15 cellular contexts compared by ENCODE assay signal in the genomic region with DNA sequence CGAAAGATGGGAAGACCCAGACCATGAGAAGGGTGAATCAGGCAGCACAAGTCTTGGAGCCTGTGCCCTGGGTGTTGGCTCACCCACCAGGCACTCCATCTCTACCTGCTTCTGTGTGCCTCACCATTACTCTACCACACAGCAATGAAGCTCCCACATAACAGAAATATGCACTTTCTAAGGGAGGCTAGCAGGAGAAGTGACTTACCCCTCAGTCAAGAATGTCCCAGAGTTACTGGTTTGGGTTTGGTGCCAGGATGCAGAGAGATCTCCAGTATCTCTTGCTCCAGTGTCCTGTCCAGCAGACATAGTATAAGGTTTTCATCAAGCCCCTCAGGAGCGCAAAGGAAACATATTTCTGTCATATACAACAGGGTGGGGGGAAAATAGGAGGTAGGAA. TPM values are rescaled to one million over a fixed set of nuclear protein-coding genes. Genes with fewer than 3 reads are reported as not detected.
"Had no signal": no experiment of that assay in that cellular context is flagged by ENCODE, and none has a peak within 500 bp of the region (broad histone marks: within the 10 kb centered on the region; RNA-seq: fewer than 3 reads in every experiment).

No MANE protein-coding gene starts in this region.

- H3K4me3 Mint-ChIP-seq: activated CD4-positive, alpha-beta memory T cell treated with anti-CD3 and anti-CD28 coated beads for 36 hours; activated CD8-positive, alpha-beta memory T cell treated with anti-CD3 and anti-CD28 coated beads, Interleukin-2, amount 10 ng/mL, durations not matched to agents 7 days and 5 days had no signal

- H3K9me3 ChIP-seq: tibial nerve had no signal

- DNase-seq: activated CD4-positive, alpha-beta memory T cell treated with anti-CD3 and anti-CD28 coated beads for 36 hours; activated CD8-positive, alpha-beta memory T cell treated with anti-CD3 and anti-CD28 coated beads, Interleukin-2, amount 10 ng/mL, durations not matched to agents 7 days and 5 days; activated naive CD4-positive, alpha-beta T cell treated with Interleukin-2 at 50 U/mL for 16 hours; anterior cingulate cortex; cerebellar nuclear complex; dermis blood vessel endothelial cell; effector memory CD4-positive, alpha-beta T cell; mammary epithelial cell; occipital lobe; stimulated activated naive CD8-positive, alpha-beta T cell treated with anti-CD3 and anti-CD28 coated beads, Interleukin-15, Interleukin-2, amounts not matched to agents 100 U/mL and 50 U/mL, for 24 hours; substantia nigra; SW 1271; T-helper 2 cell had no signal

- H3K4me3 ChIP-seq: tibial nerve had no signal

- H3K27me3 Mint-ChIP-seq: activated CD4-positive, alpha-beta memory T cell treated with anti-CD3 and anti-CD28 coated beads for 36 hours; activated CD8-positive, alpha-beta memory T cell treated with anti-CD3 and anti-CD28 coated beads, Interleukin-2, amount 10 ng/mL, durations not matched to agents 7 days and 5 days had no signal

- H3K36me3 Mint-ChIP-seq: activated CD4-positive, alpha-beta memory T cell treated with anti-CD3 and anti-CD28 coated beads for 36 hours; activated CD8-positive, alpha-beta memory T cell treated with anti-CD3 and anti-CD28 coated beads, Interleukin-2, amount 10 ng/mL, durations not matched to agents 7 days and 5 days had no signal

- H3K27ac Mint-ChIP-seq: activated CD4-positive, alpha-beta memory T cell treated with anti-CD3 and anti-CD28 coated beads for 36 hours; activated CD8-positive, alpha-beta memory T cell treated with anti-CD3 and anti-CD28 coated beads, Interleukin-2, amount 10 ng/mL, durations not matched to agents 7 days and 5 days; progenitor cell of endocrine pancreas had no signal

- H3K9me3 Mint-ChIP-seq: activated CD4-positive, alpha-beta memory T cell treated with anti-CD3 and anti-CD28 coated beads for 36 hours had no signal

- H3K36me3 ChIP-seq: tibial nerve had no signal

- H3K27ac ChIP-seq: tibial nerve had no signal

- ATAC-seq: activated CD8-positive, alpha-beta memory T cell treated with anti-CD3 and anti-CD28 coated beads, Interleukin-2, amount 10 ng/mL, durations not matched to agents 7 days and 5 days; stimulated activated naive CD8-positive, alpha-beta T cell treated with anti-CD3 and anti-CD28 coated beads, Interleukin-15, Interleukin-2, amounts not matched to agents 100 U/mL and 50 U/mL, for 24 hours had no signal

RNA-seq across cellular contexts. Expression of gene RAB40A, which starts 11.3 kb away (rescaled TPM):
- total RNA-seq: dermis blood vessel endothelial cell had no signal
